ENCODE assay signal across 1 cellular context in the genomic region with DNA sequence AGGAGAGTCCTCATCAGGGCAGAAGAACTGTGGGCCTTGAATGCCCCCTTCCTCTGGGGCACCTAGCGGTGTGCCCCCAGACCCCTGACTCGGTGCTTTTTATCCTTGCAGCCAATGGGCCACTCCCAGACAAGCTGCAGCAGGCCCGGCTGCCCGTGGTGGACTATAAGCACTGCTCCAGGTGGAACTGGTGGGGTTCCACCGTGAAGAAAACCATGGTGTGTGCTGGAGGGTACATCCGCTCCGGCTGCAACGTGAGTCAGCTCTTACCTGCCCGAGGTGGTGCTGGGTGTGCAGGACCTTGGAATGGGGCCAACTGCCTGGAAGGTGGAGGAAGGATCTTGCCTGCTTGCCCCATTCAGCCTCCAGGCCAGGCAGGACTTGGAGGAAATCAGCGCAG.
A peak's percentile ranks its signal among the peaks of the same experiment; 100 is the strongest.
TF ChIP-seq lines count a peak whose summit lies in the region.

No MANE protein-coding gene starts in this region.

TF ChIP-seq in K562, 482 proteins besides CTCF, POLR2A, EP300 and RAD21:
- TF ChIP-seq NFIC (IDR thresholded peaks at IDR 0.05), result peak; percentile 45
